Comparison of ENCODE assay signal across 1 cellular context in genomic region chrX:153927936-153928760, GRCh38.
TF ChIP-seq lines count a peak whose summit lies in the region.

No MANE protein-coding gene starts in this region.

TF ChIP-seq in H1, 55 proteins besides CTCF, POLR2A, EP300 and RAD21:
- no peak for TF ChIP-seq KDM5A (IDR thresholded peaks at IDR 0.05; ENCODE audit: low read length)
- no peak for TF ChIP-seq FOSL1 (IDR thresholded peaks at IDR 0.05; ENCODE audit: insufficient read depth, low read depth, low read length)
- no peak for TF ChIP-seq ATF2 (IDR thresholded peaks at IDR 0.05; ENCODE audit: low read length)
- TF ChIP-seq SP2 (IDR thresholded peaks at IDR 0.05; ENCODE audit: low read length), result no peak
- TF ChIP-seq NANOG (IDR thresholded peaks at IDR 0.05; ENCODE audit: insufficient read depth, low read depth, low read length, poor library complexity, severe bottlenecking), result no peak
- TF ChIP-seq SRF (IDR thresholded peaks at IDR 0.05; ENCODE audit: low read depth, low read length), result no peak
- TF ChIP-seq GABPA (IDR thresholded peaks at IDR 0.05; ENCODE audit: borderline replicate concordance, insufficient read depth, low read length), result no peak; the same call in 1 of the 2 replicates
- TF ChIP-seq BRCA1 (IDR thresholded peaks at IDR 0.05; ENCODE audit: low read depth, low read length), result no peak
- no peak for TF ChIP-seq RNF2 (IDR thresholded peaks at IDR 0.05; ENCODE audit: borderline replicate concordance, low read depth, low read length, missing control alignments, poor library complexity, severe bottlenecking)
- TF ChIP-seq SP4 (IDR thresholded peaks at IDR 0.05; ENCODE audit: low read length), result no peak
- TF ChIP-seq SAP30 (IDR thresholded peaks at IDR 0.05; ENCODE audit: insufficient read depth, insufficient replicate concordance, low read length), result no peak
- TF ChIP-seq GTF2F1 (IDR thresholded peaks at IDR 0.05; ENCODE audit: borderline replicate concordance, low read depth, low read length), result no peak
- no peak for TF ChIP-seq HDAC2 (IDR thresholded peaks at IDR 0.05; ENCODE audit: borderline replicate concordance in 1 of 2, low read depth in 2 of 2, low read length in 2 of 2)
- no peak for TF ChIP-seq CHD1 (IDR thresholded peaks at IDR 0.05; ENCODE audit: low read depth, low read length)
- no peak for TF ChIP-seq RBBP5 (IDR thresholded peaks at IDR 0.05; ENCODE audit: borderline replicate concordance, low read depth, low read length)
- TF ChIP-seq KDM4A (IDR thresholded peaks at IDR 0.05; ENCODE audit: low read depth, low read length, severe bottlenecking), result no peak
- no peak for TF ChIP-seq TCF12 (IDR thresholded peaks at IDR 0.05; ENCODE audit: low read depth, low read length)
- 0 out of 2 replicates have a peak, but pooled peaks have one; percentile 23 for TF ChIP-seq TBP (IDR thresholded peaks at IDR 0.05; ENCODE audit: low read depth, low read length)
- TF ChIP-seq CREB1 (IDR thresholded peaks at IDR 0.05), result no peak
- no peak for TF ChIP-seq MAFK (IDR thresholded peaks at IDR 0.05; ENCODE audit: low read depth, low read length)
- no peak for TF ChIP-seq ZNF274 (IDR thresholded peaks at IDR 0.05; ENCODE audit: borderline replicate concordance, extremely low read depth, low read length)
- TF ChIP-seq SIX5 (IDR thresholded peaks at IDR 0.05; ENCODE audit: low read depth, low read length), result no peak
- TF ChIP-seq BACH1 (IDR thresholded peaks at IDR 0.05; ENCODE audit: low read length), result peak; percentile 22; the same call in 1 of the 2 replicates
- TF ChIP-seq NRF1 (IDR thresholded peaks at IDR 0.05; ENCODE audit: low read depth, low read length), result peak; percentile 35; the same call in 1 of the 2 replicates
- TF ChIP-seq, protein P1, sequence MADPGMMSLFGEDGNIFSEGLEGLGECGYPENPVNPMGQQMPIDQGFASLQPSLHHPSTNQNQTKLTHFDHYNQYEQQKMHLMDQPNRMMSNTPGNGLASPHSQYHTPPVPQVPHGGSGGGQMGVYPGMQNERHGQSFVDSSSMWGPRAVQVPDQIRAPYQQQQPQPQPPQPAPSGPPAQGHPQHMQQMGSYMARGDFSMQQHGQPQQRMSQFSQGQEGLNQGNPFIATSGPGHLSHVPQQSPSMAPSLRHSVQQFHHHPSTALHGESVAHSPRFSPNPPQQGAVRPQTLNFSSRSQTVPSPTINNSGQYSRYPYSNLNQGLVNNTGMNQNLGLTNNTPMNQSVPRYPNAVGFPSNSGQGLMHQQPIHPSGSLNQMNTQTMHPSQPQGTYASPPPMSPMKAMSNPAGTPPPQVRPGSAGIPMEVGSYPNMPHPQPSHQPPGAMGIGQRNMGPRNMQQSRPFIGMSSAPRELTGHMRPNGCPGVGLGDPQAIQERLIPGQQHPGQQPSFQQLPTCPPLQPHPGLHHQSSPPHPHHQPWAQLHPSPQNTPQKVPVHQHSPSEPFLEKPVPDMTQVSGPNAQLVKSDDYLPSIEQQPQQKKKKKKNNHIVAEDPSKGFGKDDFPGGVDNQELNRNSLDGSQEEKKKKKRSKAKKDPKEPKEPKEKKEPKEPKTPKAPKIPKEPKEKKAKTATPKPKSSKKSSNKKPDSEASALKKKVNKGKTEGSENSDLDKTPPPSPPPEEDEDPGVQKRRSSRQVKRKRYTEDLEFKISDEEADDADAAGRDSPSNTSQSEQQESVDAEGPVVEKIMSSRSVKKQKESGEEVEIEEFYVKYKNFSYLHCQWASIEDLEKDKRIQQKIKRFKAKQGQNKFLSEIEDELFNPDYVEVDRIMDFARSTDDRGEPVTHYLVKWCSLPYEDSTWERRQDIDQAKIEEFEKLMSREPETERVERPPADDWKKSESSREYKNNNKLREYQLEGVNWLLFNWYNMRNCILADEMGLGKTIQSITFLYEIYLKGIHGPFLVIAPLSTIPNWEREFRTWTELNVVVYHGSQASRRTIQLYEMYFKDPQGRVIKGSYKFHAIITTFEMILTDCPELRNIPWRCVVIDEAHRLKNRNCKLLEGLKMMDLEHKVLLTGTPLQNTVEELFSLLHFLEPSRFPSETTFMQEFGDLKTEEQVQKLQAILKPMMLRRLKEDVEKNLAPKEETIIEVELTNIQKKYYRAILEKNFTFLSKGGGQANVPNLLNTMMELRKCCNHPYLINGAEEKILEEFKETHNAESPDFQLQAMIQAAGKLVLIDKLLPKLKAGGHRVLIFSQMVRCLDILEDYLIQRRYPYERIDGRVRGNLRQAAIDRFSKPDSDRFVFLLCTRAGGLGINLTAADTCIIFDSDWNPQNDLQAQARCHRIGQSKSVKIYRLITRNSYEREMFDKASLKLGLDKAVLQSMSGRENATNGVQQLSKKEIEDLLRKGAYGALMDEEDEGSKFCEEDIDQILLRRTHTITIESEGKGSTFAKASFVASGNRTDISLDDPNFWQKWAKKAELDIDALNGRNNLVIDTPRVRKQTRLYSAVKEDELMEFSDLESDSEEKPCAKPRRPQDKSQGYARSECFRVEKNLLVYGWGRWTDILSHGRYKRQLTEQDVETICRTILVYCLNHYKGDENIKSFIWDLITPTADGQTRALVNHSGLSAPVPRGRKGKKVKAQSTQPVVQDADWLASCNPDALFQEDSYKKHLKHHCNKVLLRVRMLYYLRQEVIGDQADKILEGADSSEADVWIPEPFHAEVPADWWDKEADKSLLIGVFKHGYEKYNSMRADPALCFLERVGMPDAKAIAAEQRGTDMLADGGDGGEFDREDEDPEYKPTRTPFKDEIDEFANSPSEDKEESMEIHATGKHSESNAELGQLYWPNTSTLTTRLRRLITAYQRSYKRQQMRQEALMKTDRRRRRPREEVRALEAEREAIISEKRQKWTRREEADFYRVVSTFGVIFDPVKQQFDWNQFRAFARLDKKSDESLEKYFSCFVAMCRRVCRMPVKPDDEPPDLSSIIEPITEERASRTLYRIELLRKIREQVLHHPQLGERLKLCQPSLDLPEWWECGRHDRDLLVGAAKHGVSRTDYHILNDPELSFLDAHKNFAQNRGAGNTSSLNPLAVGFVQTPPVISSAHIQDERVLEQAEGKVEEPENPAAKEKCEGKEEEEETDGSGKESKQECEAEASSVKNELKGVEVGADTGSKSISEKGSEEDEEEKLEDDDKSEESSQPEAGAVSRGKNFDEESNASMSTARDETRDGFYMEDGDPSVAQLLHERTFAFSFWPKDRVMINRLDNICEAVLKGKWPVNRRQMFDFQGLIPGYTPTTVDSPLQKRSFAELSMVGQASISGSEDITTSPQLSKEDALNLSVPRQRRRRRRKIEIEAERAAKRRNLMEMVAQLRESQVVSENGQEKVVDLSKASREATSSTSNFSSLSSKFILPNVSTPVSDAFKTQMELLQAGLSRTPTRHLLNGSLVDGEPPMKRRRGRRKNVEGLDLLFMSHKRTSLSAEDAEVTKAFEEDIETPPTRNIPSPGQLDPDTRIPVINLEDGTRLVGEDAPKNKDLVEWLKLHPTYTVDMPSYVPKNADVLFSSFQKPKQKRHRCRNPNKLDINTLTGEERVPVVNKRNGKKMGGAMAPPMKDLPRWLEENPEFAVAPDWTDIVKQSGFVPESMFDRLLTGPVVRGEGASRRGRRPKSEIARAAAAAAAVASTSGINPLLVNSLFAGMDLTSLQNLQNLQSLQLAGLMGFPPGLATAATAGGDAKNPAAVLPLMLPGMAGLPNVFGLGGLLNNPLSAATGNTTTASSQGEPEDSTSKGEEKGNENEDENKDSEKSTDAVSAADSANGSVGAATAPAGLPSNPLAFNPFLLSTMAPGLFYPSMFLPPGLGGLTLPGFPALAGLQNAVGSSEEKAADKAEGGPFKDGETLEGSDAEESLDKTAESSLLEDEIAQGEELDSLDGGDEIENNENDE (IDR thresholded peaks at IDR 0.05; ENCODE audit: insufficient replicate concordance, low read length), result no peak
- TF ChIP-seq RFX5 (IDR thresholded peaks at IDR 0.05; ENCODE audit: borderline replicate concordance, low read depth, low read length), result no peak
- no peak for TF ChIP-seq CTBP2 (IDR thresholded peaks at IDR 0.05; ENCODE audit: borderline replicate concordance, insufficient read depth, insufficient read length, low read length)
- TF ChIP-seq KDM1A (IDR thresholded peaks at IDR 0.05; ENCODE audit: borderline replicate concordance, low read length), result no peak
- no peak for TF ChIP-seq SIN3A (conservative IDR thresholded peaks at IDR 0.05 in 1 of 2, IDR thresholded peaks at IDR 0.05 in 1 of 2; ENCODE audit: low read depth in 1 of 2, low read length in 2 of 2)
- TF ChIP-seq CHD2 (IDR thresholded peaks at IDR 0.05; ENCODE audit: low read length), result no peak
- no peak for TF ChIP-seq CEBPB (IDR thresholded peaks at IDR 0.05; ENCODE audit: low read depth, low read length)
- 0 out of 2 replicates have a peak, but pooled peaks have one; percentile 23 for TF ChIP-seq TAF1 (IDR thresholded peaks at IDR 0.05; ENCODE audit: low read depth, low read length)
- no peak for TF ChIP-seq E2F6 (IDR thresholded peaks at IDR 0.05)
- TF ChIP-seq, protein P2, sequence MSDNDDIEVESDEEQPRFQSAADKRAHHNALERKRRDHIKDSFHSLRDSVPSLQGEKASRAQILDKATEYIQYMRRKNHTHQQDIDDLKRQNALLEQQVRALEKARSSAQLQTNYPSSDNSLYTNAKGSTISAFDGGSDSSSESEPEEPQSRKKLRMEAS (IDR thresholded peaks at IDR 0.05), result peak; percentile 21; the same call in 1 of the 2 replicates
- TF ChIP-seq, protein P3, sequence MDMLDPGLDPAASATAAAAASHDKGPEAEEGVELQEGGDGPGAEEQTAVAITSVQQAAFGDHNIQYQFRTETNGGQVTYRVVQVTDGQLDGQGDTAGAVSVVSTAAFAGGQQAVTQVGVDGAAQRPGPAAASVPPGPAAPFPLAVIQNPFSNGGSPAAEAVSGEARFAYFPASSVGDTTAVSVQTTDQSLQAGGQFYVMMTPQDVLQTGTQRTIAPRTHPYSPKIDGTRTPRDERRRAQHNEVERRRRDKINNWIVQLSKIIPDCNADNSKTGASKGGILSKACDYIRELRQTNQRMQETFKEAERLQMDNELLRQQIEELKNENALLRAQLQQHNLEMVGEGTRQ (IDR thresholded peaks at IDR 0.05; ENCODE audit: low read length), result peak; percentile 81
- no peak for TF ChIP-seq POLR2AphosphoS5 (IDR thresholded peaks at IDR 0.05; ENCODE audit: low read depth, low read length)
- no peak for TF ChIP-seq SUZ12 (IDR thresholded peaks at IDR 0.05; ENCODE audit: low read length)
- TF ChIP-seq YY1 (IDR thresholded peaks at IDR 0.05; ENCODE audit: low read depth, low read length), result no peak
- no peak for TF ChIP-seq BCL11A (IDR thresholded peaks at IDR 0.05; ENCODE audit: low read depth in 2 of 2, low read length in 2 of 2)
- TF ChIP-seq POU5F1 (IDR thresholded peaks at IDR 0.05; ENCODE audit: low read depth, low read length), result no peak
- no peak for TF ChIP-seq SP1 (IDR thresholded peaks at IDR 0.05; ENCODE audit: low read depth, low read length)
- 0 out of 2 replicates have a peak, but pooled peaks have one; percentile 41 for TF ChIP-seq ATF3 (IDR thresholded peaks at IDR 0.05; ENCODE audit: insufficient read depth, low read depth, low read length)
- peak; percentile 31 for TF ChIP-seq TAF7 (optimal IDR thresholded peaks at IDR 0.05; ENCODE audit: borderline replicate concordance, low read depth, low read length)
- peak; percentile 67 for TF ChIP-seq PHF8 (conservative IDR thresholded peaks at IDR 0.05; ENCODE audit: low read depth, low read length)
- TF ChIP-seq EZH2 (IDR thresholded peaks at IDR 0.05; ENCODE audit: low read depth, low read length, severe bottlenecking), result no peak
